Comparison of ENCODE assay signal across 17 cellular contexts in genomic region chr14:105247026-105247425, GRCh38. TPM values are rescaled to one million over a fixed set of nuclear protein-coding genes. Genes with fewer than 3 reads are reported as not detected.
DNase-seq lines count a peak whose midpoint lies in the region; ATAC-seq and TF ChIP-seq lines count a peak whose summit lies in the region.
"Had no signal": no experiment of that assay in that cellular context is flagged by ENCODE, and none has a peak within 500 bp of the region (broad histone marks: within the 10 kb centered on the region; RNA-seq: fewer than 3 reads in every experiment).

No MANE protein-coding gene starts in this region.

- H3K27ac Mint-ChIP-seq in activated CD4-positive, alpha-beta T cell treated with anti-CD3 and anti-CD28 coated beads for 36 hours = peak overlapping the region; percentile 31
- H3K27ac Mint-ChIP-seq in GM23338 (no peak overlapping the region), nephron progenitor cell (no peak overlapping the region)
- no peak overlapping the region for H3K27ac Mint-ChIP-seq in activated naive CD8-positive, alpha-beta T cell

- POLR2A ChIA-PET in activated CD4-positive, alpha-beta T cell treated with anti-CD3 and anti-CD28 coated beads for 36 hours (lab: Charles Lee) = no interaction called here

- no peak overlapping the region for H3K27ac ChIP-seq in GM23338 (ENCODE audit: low read depth)

- no peak overlapping the region for H3K4me3 ChIP-seq in GM23338
- H3K4me3 ChIP-seq: hepatocyte had no signal

- ATAC-seq in activated CD4-positive, alpha-beta T cell treated with anti-CD3 and anti-CD28 coated beads for 36 hours = no peak
- no peak for ATAC-seq in GM23338
- ATAC-seq: Panc1 had no signal

- no peak for TF ChIP-seq CTCF in GM23338 (conservative IDR thresholded peaks at IDR 0.05; ENCODE audit: low read depth in 2 of 2)
- TF ChIP-seq CTCF in nephron progenitor cell (IDR thresholded peaks at IDR 0.05) = no peak

- peaks cover 8% of the 10 kb centered on the region; the same call in 1 of the 2 replicates for H3K79me2 ChIP-seq in GM23338 (replicated peaks; ENCODE audit: insufficient read depth)

- no peaks in the 10 kb centered on the region for H3K4me1 ChIP-seq in GM23338 (ENCODE audit: insufficient read depth)

- no peaks in the 10 kb centered on the region for H3K36me3 ChIP-seq in GM23338 (ENCODE audit: insufficient read depth)

- H2AFZ ChIP-seq in GM23338 = no peak overlapping the region
- H2AFZ ChIP-seq: hepatocyte had no signal

- peaks cover 25% of the 10 kb centered on the region for H3K36me3 Mint-ChIP-seq in activated CD4-positive, alpha-beta T cell treated with anti-CD3 and anti-CD28 coated beads for 36 hours (ENCODE audit: low read depth)
- peaks cover 16% of the 10 kb centered on the region for H3K36me3 Mint-ChIP-seq in GM23338 (ENCODE audit: low read depth)
- no peaks in the 10 kb centered on the region for H3K36me3 Mint-ChIP-seq in activated naive CD8-positive, alpha-beta T cell
- peaks cover 44% of the 10 kb centered on the region for H3K36me3 Mint-ChIP-seq in nephron progenitor cell (ENCODE audit: low read depth)

- intact Hi-C loops in activated CD4-positive, alpha-beta T cell treated with anti-CD3 and anti-CD28 coated beads for 36 hours (cut with DNase I, micrococcal nuclease) = loop anchor here in 1 of 2 experiments (10.0 kb wide), 1 partner anchor 82 kb away; the partner anchor contains the start of gene JAG2

- H3K4me3 Mint-ChIP-seq in activated CD4-positive, alpha-beta T cell treated with anti-CD3 and anti-CD28 coated beads for 36 hours = peak overlapping the region; percentile 74
- H3K4me3 Mint-ChIP-seq in GM23338 (peak overlapping the region; percentile 78; the same call in 2 of the 3 replicates), nephron progenitor cell (peak overlapping the region; percentile 82)
- H3K4me3 Mint-ChIP-seq in activated naive CD8-positive, alpha-beta T cell = peak overlapping the region; percentile 82

- no peak overlapping the region for H3K4me2 ChIP-seq in GM23338

- H3K27me3 ChIP-seq in GM23338 (ENCODE audit: insufficient read depth) = no peaks in the 10 kb centered on the region
- H3K27me3 ChIP-seq: ascending aorta, dorsolateral prefrontal cortex, hepatocyte had no signal

- CTCF ChIA-PET in activated CD4-positive, alpha-beta T cell treated with anti-CD3 and anti-CD28 coated beads for 36 hours (lab: Charles Lee) = interaction anchor here (0.7 kb wide), 1 partner anchor 39 kb away, joined by 3 read pairs; no protein-coding TSS in a partner anchor

- no peak for DNase-seq in activated CD4-positive, alpha-beta T cell treated with anti-CD3 and anti-CD28 coated beads for 36 hours
- no peak for DNase-seq in activated CD4-positive, alpha-beta T cell treated with anti-CD3 and anti-CD28 coated beads, Interleukin-2, amount 50 U/mL, for 4 hours
- no peak for DNase-seq in GM23338 (ENCODE audit: low spot score)
- no peak for DNase-seq in nephron progenitor cell
- no peak for DNase-seq in SHP77 (lab: John Stamatoyannopoulos, UW)
- DNase-seq in NCI-H1092 treated with DMSO at 0.1 percent for 48 hours (lab: John Stamatoyannopoulos, UW) = no peak
- DNase-seq in GM19240 (ENCODE audit: insufficient read length, low spot score) = no peak
- DNase-seq: activated CD4-positive, CD25-positive, alpha-beta regulatory T cell; activated T-cell treated with anti-CD3 and anti-CD28 coated beads, Interleukin-2, amount 50 U/mL, for 1 hour; dorsolateral prefrontal cortex; NCI-H2029 treated with DMSO at 0.1 percent for 48 hours; NCI-H69; retina had no signal

- H3K27me3 Mint-ChIP-seq in activated CD4-positive, alpha-beta T cell treated with anti-CD3 and anti-CD28 coated beads for 36 hours = no peaks in the 10 kb centered on the region
- H3K27me3 Mint-ChIP-seq in GM23338 (ENCODE audit: insufficient read depth, low read depth, poor library complexity) (peaks cover 15% of the 10 kb centered on the region), nephron progenitor cell (ENCODE audit: low read depth, poor library complexity) (peaks cover 6% of the 10 kb centered on the region)
- H3K27me3 Mint-ChIP-seq in activated naive CD8-positive, alpha-beta T cell = no peaks in the 10 kb centered on the region

- H3F3A ChIP-seq in GM23338 (replicated peaks; ENCODE audit: low read depth) = 0 out of 2 replicates have a peak, but pooled peaks cover 15% of the 10 kb centered on the region

- H3K9me3 Mint-ChIP-seq in activated CD4-positive, alpha-beta T cell treated with anti-CD3 and anti-CD28 coated beads for 36 hours (ENCODE audit: low read depth) = no peaks in the 10 kb centered on the region
- H3K9me3 Mint-ChIP-seq in GM23338 (no peaks in the 10 kb centered on the region), nephron progenitor cell (no peaks in the 10 kb centered on the region)
- no peaks in the 10 kb centered on the region for H3K9me3 Mint-ChIP-seq in activated naive CD8-positive, alpha-beta T cell (ENCODE audit: low read depth)

- peaks cover 15% of the 10 kb centered on the region for H3K4me1 Mint-ChIP-seq in activated CD4-positive, alpha-beta T cell treated with anti-CD3 and anti-CD28 coated beads for 36 hours
- H3K4me1 Mint-ChIP-seq in GM23338 = no peaks in the 10 kb centered on the region; the same call in 2 of the 3 replicates
- H3K4me1 Mint-ChIP-seq in activated naive CD8-positive, alpha-beta T cell (ENCODE audit: low read depth) = peaks cover 18% of the 10 kb centered on the region
- peaks cover 19% of the 10 kb centered on the region for H3K4me1 Mint-ChIP-seq in nephron progenitor cell

- peaks cover 6% of the 10 kb centered on the region for H4K20me1 ChIP-seq in GM23338 (replicated peaks; ENCODE audit: insufficient read depth)

- no peaks in the 10 kb centered on the region for H3K9me2 ChIP-seq in GM23338 (ENCODE audit: insufficient read depth)

TF ChIP-seq in GM23338, 12 proteins besides CTCF, POLR2A, EP300 and RAD21 (continues in another document):
- TF ChIP-seq JUNB (IDR thresholded peaks at IDR 0.05; ENCODE audit: unreplicated experiment) (no peak), NANOG (IDR thresholded peaks at IDR 0.05; ENCODE audit: borderline replicate concordance) (no peak), REST (IDR thresholded peaks at IDR 0.05; ENCODE audit: unreplicated experiment) (no peak)

RNA-seq across cellular contexts. Expression of gene BTBD6, which starts 1.3 kb away (rescaled TPM):
- 10 to 100 TPM; 18.9 to 23.2 TPM for total RNA-seq in activated CD4-positive, alpha-beta T cell treated with anti-CD3 and anti-CD28 coated beads for 36 hours
- 11.6 and 12.1 TPM in 2 replicates for total RNA-seq in GM23338 (2014; rRNA removed; shearing (Covaris generic))
- polyA plus RNA-seq in GM23338 (2016; fragmentation: Nextera tagmentation; extraction: Ambion mirVana) = 2.2 and 3.2 TPM in 2 replicates

RNA-seq across cellular contexts. Expression of gene BRF1, which starts 53.8 kb away (rescaled TPM):
- total RNA-seq in activated CD4-positive, alpha-beta T cell treated with anti-CD3 and anti-CD28 coated beads for 36 hours = 10 to 100 TPM; 20.0 to 28.1 TPM
- 27.8 and 29.9 TPM in 2 replicates for total RNA-seq in GM23338 (2014; rRNA removed; shearing (Covaris generic))
- polyA plus RNA-seq in GM23338 (2016; fragmentation: Nextera tagmentation; extraction: Ambion mirVana) = 7.6 and 8.6 TPM in 2 replicates
